ENCODE assay signal across 8 cellular contexts in genomic region chr9:129109504-129109903, GRCh38. TPM values are rescaled to one million over a fixed set of nuclear protein-coding genes. Genes with fewer than 3 reads are reported as not detected.
DNase-seq lines count a peak whose midpoint lies in the region; ATAC-seq and TF ChIP-seq lines count a peak whose summit lies in the region.

No MANE protein-coding gene starts in this region.

- peak overlapping the region; percentile 72 to 97 (median 87) for H3K4me3 Mint-ChIP-seq in naive B cell

- no peak for ATAC-seq in naive B cell (ENCODE audit: low read depth in 2 of 2)
- no peak for ATAC-seq in GM18909 (IDR thresholded peaks at IDR 0.05; ENCODE audit: poor library complexity, unreplicated experiment)
- ATAC-seq in HG02642 (IDR thresholded peaks at IDR 0.05; ENCODE audit: poor library complexity, unreplicated experiment): no peak

- no peaks in the 10 kb centered on the region for H3K9me3 ChIP-seq in colonic mucosa

- H3K36me3 ChIP-seq in colonic mucosa: no peaks in the 10 kb centered on the region

- peaks cover 14% of the 10 kb centered on the region for H3K4me1 ChIP-seq in colonic mucosa

- H3K27ac ChIP-seq in colonic mucosa: no peak overlapping the region

- H3K4me3 ChIP-seq in colonic mucosa: peak overlapping the region; percentile 88

- H3K9ac ChIP-seq in colonic mucosa (ENCODE audit: low read depth in 2 of 2, low read length in 2 of 2): peak overlapping the region in 1 of 2 donors; percentile 81

- H3K27ac Mint-ChIP-seq in naive B cell: peak overlapping the region in 1 of 6 donors; percentile 44

- no peaks in the 10 kb centered on the region for H3K9me3 Mint-ChIP-seq in naive B cell

- intact Hi-C loops in colonic mucosa (cut with DNase I): no loop called here

- DNase-seq in EL (peak; percentile 41), RKO (ENCODE audit: low spot score) (peak; percentile 94), colonic mucosa (peak; percentile 50), naive B cell (peak; percentile 11), NCI-H1105 treated with DMSO at 0.1 percent for 48 hours (lab: John Stamatoyannopoulos, UW) (no peak), NCI-H1092 (lab: John Stamatoyannopoulos, UW) (no peak)

- H3K27me3 ChIP-seq in colonic mucosa: no peaks in the 10 kb centered on the region

- TF ChIP-seq CTCF in colonic mucosa (IDR thresholded peaks at IDR 0.05): no peak

- no peaks in the 10 kb centered on the region for H3K27me3 Mint-ChIP-seq in naive B cell

- no peaks in the 10 kb centered on the region for H3K36me3 Mint-ChIP-seq in naive B cell

- peaks cover 11 to 30% (median 26%) of the 10 kb centered on the region in 3 donors for H3K4me1 Mint-ChIP-seq in naive B cell

RNA-seq across cellular contexts. Expression of gene CRAT, which starts 1.1 kb away (rescaled TPM):
- total RNA-seq in colonic mucosa: 10 to 100 TPM; 62.3 to 78.3 TPM
- 10 to 100 TPM in 1 of 6 donors, 1 to 10 TPM in 5; 4.5 to 11.0 (median 7.5) TPM for polyA plus RNA-seq in naive B cell (ENCODE audit: low read depth in 6 of 6)

RNA-seq across cellular contexts. Expression of gene PTPA, which starts 1.7 kb away (rescaled TPM):
- 100 to 1,000 TPM in 1 of 2 donors, 10 to 100 TPM in 1; 94.5 to 142 TPM for total RNA-seq in colonic mucosa
- 10 to 100 TPM in 5 of 6 donors, 1 to 10 TPM in 1; 8.1 to 18.0 (median 13.5) TPM for polyA plus RNA-seq in naive B cell (ENCODE audit: low read depth in 6 of 6)

RNA-seq across cellular contexts. Expression of gene DOLPP1, which starts 28.6 kb away (rescaled TPM):
- 10 to 100 TPM; 33.9 to 37.3 TPM for total RNA-seq in colonic mucosa
- polyA plus RNA-seq in naive B cell (ENCODE audit: low read depth in 6 of 6): 1 to 10 TPM; 3.2 to 9.7 (median 6.4) TPM

Comparison
In these comparisons a context has a peak if more than half of its experiments do, and no peak if none do; other contexts are left out.
1. DNase-seq: peak in EL (single experiment), RKO (single experiment), colonic mucosa (single experiment) and naive B cell (single experiment); none in NCI-H1105 treated with DMSO at 0.1 percent for 48 hours (single experiment) and NCI-H1092 (single experiment).